ENCODE assay signal across 17 cellular contexts in genomic region chr2:166573393-166573792, GRCh38.
DNase-seq lines count a peak whose midpoint lies in the region; ATAC-seq and TF ChIP-seq lines count a peak whose summit lies in the region.
"Had no signal": no experiment of that assay in that cellular context is flagged by ENCODE, and none has a peak within 500 bp of the region (broad histone marks: within the 10 kb centered on the region; RNA-seq: fewer than 3 reads in every experiment).

No MANE protein-coding gene starts in this region.

- no peak overlapping the region for H3K18ac ChIP-seq in mesendoderm (ENCODE audit: low read length)

- H3K4me1 ChIP-seq in endodermal cell (ENCODE audit: control insufficient read depth, insufficient read depth, low read length) (peaks cover 7% of the 10 kb centered on the region), mesendoderm (ENCODE audit: control insufficient read depth, low read depth, low read length) (no peaks in the 10 kb centered on the region)
- H3K4me1 ChIP-seq: left ventricle myocardium inferior, prostate gland had no signal

- H4K8ac ChIP-seq in mesendoderm (ENCODE audit: low read depth, low read length): no peak overlapping the region

- H3K4ac ChIP-seq in mesendoderm (ENCODE audit: low read depth, low read length): no peak overlapping the region

- H3K4me3 ChIP-seq in endodermal cell (ENCODE audit: low read length) (peak overlapping the region; percentile 5), mesendoderm (ENCODE audit: low read length) (no peak overlapping the region)
- H3K4me3 ChIP-seq: BLaER1, left ventricle myocardium inferior, prostate gland, thoracic aorta had no signal

- H3K9ac ChIP-seq in endodermal cell (ENCODE audit: extremely low read depth, low read length, poor library complexity, severe bottlenecking): no peak overlapping the region
- no peak overlapping the region for H3K9ac ChIP-seq in mesendoderm (ENCODE audit: low read length)
- H3K9ac ChIP-seq: BLaER1, KMS-11 had no signal

- H3K9me3 Mint-ChIP-seq in endodermal cell (no peaks in the 10 kb centered on the region), osteocyte (ENCODE audit: unreplicated experiment) (no peaks in the 10 kb centered on the region)

- no peaks in the 10 kb centered on the region for H3K36me3 ChIP-seq in endodermal cell (ENCODE audit: control insufficient read depth, insufficient read depth, low read length)
- no peaks in the 10 kb centered on the region for H3K36me3 ChIP-seq in mesendoderm (ENCODE audit: control insufficient read depth, insufficient read depth, low read length)
- H3K36me3 ChIP-seq: BLaER1, left ventricle myocardium inferior, prostate gland, thoracic aorta had no signal

- H2BK120ac ChIP-seq in mesendoderm (ENCODE audit: low read depth, low read length): no peak overlapping the region

- H3K79me2 ChIP-seq in mesendoderm (ENCODE audit: control insufficient read depth, insufficient read depth, low read length): no peaks in the 10 kb centered on the region

- H3K79me1 ChIP-seq in mesendoderm (ENCODE audit: low read length): no peaks in the 10 kb centered on the region

- no peak overlapping the region for H2AK5ac ChIP-seq in mesendoderm (ENCODE audit: low read length)

- in situ Hi-C loops in G401 (cut with HindIII; ENCODE audit: low sequenced_read_pairs): no loop called here

- peak overlapping the region; percentile 62 for H3K27ac Mint-ChIP-seq in endodermal cell
- H3K27ac Mint-ChIP-seq in osteocyte (ENCODE audit: unreplicated experiment): no peak overlapping the region

- no peak overlapping the region for H2BK5ac ChIP-seq in mesendoderm (ENCODE audit: low read length)

- H3K23ac ChIP-seq in mesendoderm (ENCODE audit: low read length): no peak overlapping the region

- no peak for ATAC-seq in GM21786 (IDR thresholded peaks at IDR 0.05; ENCODE audit: unreplicated experiment)

- no peak overlapping the region for H2BK15ac ChIP-seq in mesendoderm (replicated peaks; ENCODE audit: low read depth)

- H3K27me3 Mint-ChIP-seq in endodermal cell (ENCODE audit: insufficient read depth): no peaks in the 10 kb centered on the region
- peaks cover 3% of the 10 kb centered on the region for H3K27me3 Mint-ChIP-seq in osteocyte (ENCODE audit: unreplicated experiment)

- H3K4me3 Mint-ChIP-seq in endodermal cell (no peak overlapping the region), osteocyte (ENCODE audit: unreplicated experiment) (no peak overlapping the region)

- no peak overlapping the region for H4K5ac ChIP-seq in mesendoderm (ENCODE audit: low read length)

- no peak overlapping the region for H3K56ac ChIP-seq in mesendoderm (ENCODE audit: low read length)

- 0 to 13% methylated on average over 1 to 3 of the region's 3 CpGs for WGBS in endodermal cell (ENCODE audit: insufficient coverage in 1 of 2, insufficient read length in 1 of 2), 2 experiments
- WGBS in mesendoderm (ENCODE audit: extremely low coverage, insufficient coverage, low lambda C conversion rate): no CpG with 5 or more reads among the region's 3 CpGs

- H3K4me1 Mint-ChIP-seq in endodermal cell: peaks cover 21% of the 10 kb centered on the region
- peaks cover 9% of the 10 kb centered on the region for H3K4me1 Mint-ChIP-seq in osteocyte (ENCODE audit: unreplicated experiment)

- TF ChIP-seq CTCF in endodermal cell (conservative IDR thresholded peaks at IDR 0.05): no peak
- no peak for TF ChIP-seq CTCF in osteocyte (IDR thresholded peaks at IDR 0.05)

- H3K4me2 ChIP-seq in mesendoderm (ENCODE audit: low read length): no peak overlapping the region
- H3K4me2 ChIP-seq: BLaER1, KMS-11 had no signal

- H3K9me3 ChIP-seq in endodermal cell (ENCODE audit: control insufficient read depth, low read length): no peaks in the 10 kb centered on the region
- H3K9me3 ChIP-seq: BLaER1, left ventricle myocardium inferior, prostate gland, thoracic aorta had no signal

- no peak overlapping the region for H3K27ac ChIP-seq in endodermal cell (ENCODE audit: low read depth, low read length)
- H3K27ac ChIP-seq in mesendoderm (ENCODE audit: low read depth, low read length): no peak overlapping the region
- H3K27ac ChIP-seq: BLaER1, epithelial cell of prostate, KMS-11, left ventricle myocardium inferior, prostate gland, RWPE1, thoracic aorta had no signal

- H3K36me3 Mint-ChIP-seq in endodermal cell (ENCODE audit: low read depth) (no peaks in the 10 kb centered on the region), osteocyte (ENCODE audit: unreplicated experiment) (no peaks in the 10 kb centered on the region)

- H3K27me3 ChIP-seq in endodermal cell (ENCODE audit: control insufficient read depth, insufficient read depth, low read length, poor library complexity, severe bottlenecking): no peaks in the 10 kb centered on the region
- no peaks in the 10 kb centered on the region for H3K27me3 ChIP-seq in mesendoderm (ENCODE audit: insufficient read depth, low read length, poor library complexity)
- H3K27me3 ChIP-seq: BLaER1 had no signal

- DNase-seq in DMS153 (lab: John Stamatoyannopoulos, UW) (peak; percentile 25), NCI-H460 (ENCODE audit: extremely low read depth, low read depth) (peak; percentile 93), endodermal cell (peak; percentile 75), mesendoderm (peak; percentile 91), osteocyte (ENCODE audit: extremely low spot score, unreplicated experiment) (no peak), G401 (ENCODE audit: low spot score) (no peak)
- DNase-seq in effector CD8-positive, alpha-beta T cell (lab: John Stamatoyannopoulos, UW): no peak
- DNase-seq: anterior cingulate cortex, GOT3, left ventricle myocardium inferior had no signal

Comparison
In these comparisons a context has a peak if more than half of its experiments do, and no peak if none do; other contexts are left out.
1. DNase-seq: peak in DMS153 (single experiment), NCI-H460 (single experiment), endodermal cell (single experiment) and mesendoderm (single experiment); none in osteocyte (single experiment), G401 (single experiment) and effector CD8-positive, alpha-beta T cell (single experiment).